In the genomic region with DNA sequence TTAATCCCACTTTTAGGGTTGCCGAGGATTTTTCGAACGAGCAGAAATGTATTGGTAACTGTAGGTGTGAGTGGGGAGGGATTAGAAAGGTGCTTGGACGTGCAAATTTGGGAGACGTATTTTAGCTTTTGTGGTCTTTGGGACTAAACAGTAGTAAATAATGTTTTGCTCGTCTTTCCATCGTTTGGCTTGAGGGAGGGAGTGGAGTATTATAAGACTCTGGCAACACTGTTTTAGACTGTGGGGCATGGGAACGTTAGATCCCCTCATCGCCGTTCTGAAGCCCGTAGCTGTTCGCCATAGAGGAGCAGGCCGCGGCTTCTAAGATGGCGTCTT, we compare ENCODE assay signal across 8 cellular contexts. TPM values are rescaled to one million over a fixed set of nuclear protein-coding genes. Genes with fewer than 3 reads are reported as not detected.
DNase-seq lines count a peak whose midpoint lies in the region; ATAC-seq, FAIRE-seq and TF ChIP-seq lines count a peak whose summit lies in the region.

No MANE protein-coding gene starts in this region.

- H3K9ac ChIP-seq in HUES6 (ENCODE audit: low read length) (peak overlapping the region; percentile 100), mammary epithelial cell (ENCODE audit: insufficient read depth, low read length) (peak overlapping the region; percentile 100)

- H3K27me3 ChIP-seq in HUES6 (ENCODE audit: control insufficient read depth, insufficient read depth, low read length) (no peaks in the 10 kb centered on the region), mammary epithelial cell (ENCODE audit: insufficient read depth, low read length) (no peaks in the 10 kb centered on the region)

- TF ChIP-seq POLR2A in A549 (IDR thresholded peaks at IDR 0.05; ENCODE audit: low read length) = no peak

- no peak for FAIRE-seq in A549 (lab: Jason Lieb, UNC)

- intact Hi-C loops in mammary epithelial cell (cut with micrococcal nuclease) = loop anchor here (2.0 to 5.0 kb wide), 3 partner anchors 132 to 774 kb away; partner anchors contain the start of genes RXRB, SLC39A7 and TAP2
- intact Hi-C loops in mucosa of descending colon (cut with DNase I, micrococcal nuclease) = no loop called here

- ATAC-seq in A549 = no peak
- ATAC-seq in mucosa of descending colon = no peak

- H3K79me2 ChIP-seq in mammary epithelial cell (ENCODE audit: insufficient read depth, low read length) = peaks cover 82% of the 10 kb centered on the region

- H3K36me3 ChIP-seq in HUES6 (ENCODE audit: control insufficient read depth, insufficient read depth, low read length) = peaks cover 46% of the 10 kb centered on the region
- peaks cover 21% of the 10 kb centered on the region for H3K36me3 ChIP-seq in mammary epithelial cell (ENCODE audit: insufficient read depth, low read length)
- peaks cover 10% of the 10 kb centered on the region for H3K36me3 ChIP-seq in mucosa of descending colon (ENCODE audit: low read depth)

- DNase-seq in A549 (ENCODE audit: low read depth in 1 of 2, low spot score in 1 of 2) (no peak), mammary epithelial cell (no peak), mucosa of descending colon (no peak), GM19238 (ENCODE audit: insufficient read length, low spot score) (no peak), HPDE6-E6E7 (ENCODE audit: extremely low spot score) (no peak), anterior cingulate cortex (lab: John Stamatoyannopoulos, UW) (no peak), NCI-H1930 (lab: John Stamatoyannopoulos, UW) (no peak)

- peak overlapping the region; percentile 95 for H3K4me2 ChIP-seq in A549
- H3K4me2 ChIP-seq in mammary epithelial cell (ENCODE audit: insufficient read depth, low read depth, low read length) = peak overlapping the region; percentile 77

- in situ Hi-C loops in mammary epithelial cell (cut with MboI; ENCODE audit: low sequenced_read_pairs in 2 of 2) = no loop called here

- H3K27ac ChIP-seq in A549 (peak overlapping the region; percentile 99 to 100), HUES6 (ENCODE audit: low read depth, low read length) (peak overlapping the region; percentile 99), mammary epithelial cell (ENCODE audit: insufficient read depth, low read depth, low read length) (peak overlapping the region; percentile 99)

- BruUV-seq in mammary epithelial cell (replicated peaks; lab: Mats Ljungman, UMichigan) = TSS peak; percentile 86

- H3K4me3 ChIP-seq in A549 (peak overlapping the region; percentile 71), HUES6 (ENCODE audit: low read depth, low read length) (peak overlapping the region; percentile 98), mammary epithelial cell (replicated peaks in 1 of 3; ENCODE audit: insufficient read depth in 1 of 3, low read depth in 2 of 3, low read length in 3 of 3) (peak overlapping the region; percentile 65 to 79 (median 72)), mucosa of descending colon (peak overlapping the region; percentile 33)

- peaks cover 34% of the 10 kb centered on the region for H4K20me1 ChIP-seq in mammary epithelial cell (ENCODE audit: insufficient read depth, low read length)

- dilution Hi-C loops in mammary epithelial cell (cut with HindIII; ENCODE audit: low sequenced_read_pairs) = no loop called here

- no peak overlapping the region for H2AFZ ChIP-seq in mammary epithelial cell (ENCODE audit: low read depth, low read length)

- H3K9me3 ChIP-seq in A549 (no peaks in the 10 kb centered on the region), HUES6 (ENCODE audit: control insufficient read depth, insufficient read depth, low read depth, low read length) (no peaks in the 10 kb centered on the region), mammary epithelial cell (replicated peaks; ENCODE audit: insufficient read depth, low read length) (no peaks in the 10 kb centered on the region), mucosa of descending colon (no peaks in the 10 kb centered on the region)

- TF ChIP-seq RAD21 in A549 (conservative IDR thresholded peaks at IDR 0.05 in 1 of 2, IDR thresholded peaks at IDR 0.05 in 1 of 2) = no peak

- CTCF ChIA-PET in A549 (lab: Yijun Ruan, JAX) (interaction anchor here (0.8 to 4.8 kb wide), 5 partner anchors 9 to 277 kb away, joined by 3 to 52 read pairs (median 5); partner anchors contain the start of gene HLA-DMA), mammary epithelial cell (lab: Charles Lee; ENCODE audit: low non-redundant PET) (no interaction called here)

- no peak for TF ChIP-seq CTCF in A549 (IDR thresholded peaks at IDR 0.05)
- TF ChIP-seq CTCF in mammary epithelial cell (conservative IDR thresholded peaks at IDR 0.05 in 1 of 2, IDR thresholded peaks at IDR 0.05 in 1 of 2; ENCODE audit: extremely low read depth in 1 of 2, insufficient read depth in 1 of 2, low read depth in 1 of 2, low read length in 2 of 2) = no peak
- TF ChIP-seq CTCF in mucosa of descending colon (IDR thresholded peaks at IDR 0.05) = no peak

- 2% methylated on average over 14 of the region's 15 CpGs for WGBS in A549 (ENCODE audit: missing lambda C conversion rate)
- WGBS in mammary epithelial cell (ENCODE audit: low coverage, missing lambda C conversion rate) = 2% methylated on average over 11 of the region's 15 CpGs

- no peak for TF ChIP-seq EP300 in A549 (IDR thresholded peaks at IDR 0.05)

- H3K4me1 ChIP-seq in A549 = peaks cover 22% of the 10 kb centered on the region
- peaks cover 12% of the 10 kb centered on the region for H3K4me1 ChIP-seq in HUES6 (ENCODE audit: control insufficient read depth, insufficient read depth, low read length)
- peaks cover 23% of the 10 kb centered on the region for H3K4me1 ChIP-seq in mammary epithelial cell (ENCODE audit: insufficient read depth, low read length)
- peaks cover 29% of the 10 kb centered on the region for H3K4me1 ChIP-seq in mucosa of descending colon (ENCODE audit: low read depth)

- POLR2A ChIA-PET in A549 (lab: Yijun Ruan, JAX) = interaction anchor here (0.7 to 5.0 kb wide), 20 partner anchors 8 to 843 kb away, joined by 4 to 127 read pairs (median 8); partner anchors contain the start of genes ATF6B, HLA-DMA, HLA-DMB and PSMB9

TF ChIP-seq in A549, 52 proteins besides CTCF, POLR2A, EP300 and RAD21:
- TF ChIP-seq RARB (CRISPR knock-in tag; IDR thresholded peaks at IDR 0.05) = 0 out of 2 replicates have a peak, but pooled peaks have one; percentile 17
- TF ChIP-seq TFCP2L1 (CRISPR knock-in tag; IDR thresholded peaks at IDR 0.05) = peak; percentile 1; the same call in 1 of the 2 replicates
- TF ChIP-seq, protein P1, sequence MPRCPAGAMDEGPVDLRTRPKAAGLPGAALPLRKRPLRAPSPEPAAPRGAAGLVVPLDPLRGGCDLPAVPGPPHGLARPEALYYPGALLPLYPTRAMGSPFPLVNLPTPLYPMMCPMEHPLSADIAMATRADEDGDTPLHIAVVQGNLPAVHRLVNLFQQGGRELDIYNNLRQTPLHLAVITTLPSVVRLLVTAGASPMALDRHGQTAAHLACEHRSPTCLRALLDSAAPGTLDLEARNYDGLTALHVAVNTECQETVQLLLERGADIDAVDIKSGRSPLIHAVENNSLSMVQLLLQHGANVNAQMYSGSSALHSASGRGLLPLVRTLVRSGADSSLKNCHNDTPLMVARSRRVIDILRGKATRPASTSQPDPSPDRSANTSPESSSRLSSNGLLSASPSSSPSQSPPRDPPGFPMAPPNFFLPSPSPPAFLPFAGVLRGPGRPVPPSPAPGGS (IDR thresholded peaks at IDR 0.05) = no peak

RNA-seq across cellular contexts. Expression of gene BRD2, which starts 2.8 kb away (rescaled TPM):
- polyA plus RNA-seq in A549 (2011; rRNA removed) (136 and 153 TPM in 2 replicates), A549 (2017; fragmentation: RNase III; extraction: RNeasy Plus Mini Kit Qiagen cat#74134 plus additional on column Dnase treatment) (92.1 to 93.6 TPM (median 92.5 TPM) in 3 replicates), mammary epithelial cell (122 TPM)
- polyA plus RNA-seq in A549 (2012; cell fraction: cytosol; rRNA removed) = 84.7 and 92.2 TPM in 2 replicates
- polyA plus RNA-seq in A549 (2012; cell fraction: nucleus; rRNA removed) = 151 and 158 TPM in 2 replicates
- 89.7 and 105 TPM in 2 replicates for polyA minus RNA-seq in A549 (2011; rRNA and poly(A)+ RNA removed)
- total RNA-seq in mammary epithelial cell (100 to 1,000 TPM; 114 to 245 TPM), mucosa of descending colon (100 to 1,000 TPM; 133 to 195 (median 168) TPM)
- polyA minus RNA-seq in mammary epithelial cell = 102 TPM

RNA-seq across cellular contexts. Expression of gene HLA-DMA, which starts 18.3 kb away (rescaled TPM):
- 5.6 and 7.0 TPM in 2 replicates for polyA plus RNA-seq in A549 (2011; rRNA removed)
- polyA plus RNA-seq in A549 (2012; cell fraction: cytosol; rRNA removed) = 2.7 and 3.4 TPM in 2 replicates
- 4.2 and 7.4 TPM in 2 replicates for polyA plus RNA-seq in A549 (2012; cell fraction: nucleus; rRNA removed)
- polyA plus RNA-seq in A549 (2017; fragmentation: RNase III; extraction: RNeasy Plus Mini Kit Qiagen cat#74134 plus additional on column Dnase treatment) = 2.5 to 2.8 TPM (median 2.5 TPM) in 3 replicates
- polyA minus RNA-seq in A549 (2011; rRNA and poly(A)+ RNA removed) = 4.2 and 5.5 TPM in 2 replicates
- 1 to 10 TPM; 1.5 to 1.7 TPM for total RNA-seq in mammary epithelial cell
- 1.7 TPM for polyA plus RNA-seq in mammary epithelial cell
- polyA minus RNA-seq in mammary epithelial cell = 6.2 TPM
- 10 to 100 TPM; 12.4 to 48.5 (median 27.7) TPM for total RNA-seq in mucosa of descending colon

RNA-seq across cellular contexts. Expression of gene HLA-DMB, which starts 30.4 kb away (rescaled TPM):
- polyA plus RNA-seq in A549 (2011; rRNA removed) = 14.3 and 21.6 TPM in 2 replicates
- polyA plus RNA-seq in A549 (2012; cell fraction: cytosol; rRNA removed) = 2.8 and 3.4 TPM in 2 replicates
- polyA plus RNA-seq in A549 (2012; cell fraction: nucleus; rRNA removed) = 2.4 and 2.6 TPM in 2 replicates
- polyA plus RNA-seq in A549 (2017; fragmentation: RNase III; extraction: RNeasy Plus Mini Kit Qiagen cat#74134 plus additional on column Dnase treatment) = 2.1 to 3.7 TPM (median 3.0 TPM) in 3 replicates
- 5.6 and 12.2 TPM in 2 replicates for polyA minus RNA-seq in A549 (2011; rRNA and poly(A)+ RNA removed)
- not detected for total RNA-seq in mammary epithelial cell
- 0.03 TPM for polyA plus RNA-seq in mammary epithelial cell
- not detected for polyA minus RNA-seq in mammary epithelial cell
- total RNA-seq in mucosa of descending colon = 10 to 100 TPM; 10.8 to 27.1 (median 22.8) TPM

RNA-seq across cellular contexts. Expression of gene HLA-DOA, which starts 38.2 kb away (rescaled TPM):
- polyA plus RNA-seq in A549 (2011; rRNA removed) (0.25 and 0.27 TPM in 2 replicates), A549 (2017; fragmentation: RNase III; extraction: RNeasy Plus Mini Kit Qiagen cat#74134 plus additional on column Dnase treatment) (0.03 TPM in 1 of 3 replicates, not detected in the others), mammary epithelial cell (0.18 TPM)
- 0.03 TPM in 1 of 2 replicates, not detected in the other for polyA plus RNA-seq in A549 (2012; cell fraction: cytosol; rRNA removed)
- 0.20 TPM in 1 of 2 replicates, not detected in the other for polyA plus RNA-seq in A549 (2012; cell fraction: nucleus; rRNA removed)
- polyA minus RNA-seq in A549 (2011; rRNA and poly(A)+ RNA removed) = 0.10 and 0.12 TPM in 2 replicates
- total RNA-seq in mammary epithelial cell (under 1 TPM in 1 of 2 donors, not detected in 1; 0.33 TPM), mucosa of descending colon (1 to 10 TPM; 1.8 to 4.0 (median 3.2) TPM)
- polyA minus RNA-seq in mammary epithelial cell = not detected

Comparison
In these comparisons a context has a peak if more than half of its experiments do, and no peak if none do; other contexts are left out.
1. H3K4me3 ChIP-seq: peak in every context shown above with its lines; median percentile 98 in HUES6; 72 in mammary epithelial cell; 71 in A549; 33 in mucosa of descending colon.
2. RNA of gene HLA-DMA, which starts 18.3 kb away (total RNA-seq): 12.4 to 48.5 TPM in mucosa of descending colon; 1.5 to 1.7 TPM in mammary epithelial cell; every median in the first group is over 4 times any median in the second.
3. RNA of gene HLA-DMB, which starts 30.4 kb away (total RNA-seq): 10.8 to 27.1 TPM in mucosa of descending colon; not detected in mammary epithelial cell; every median in the first group is over 10 times any median in the second.
4. Peak in every context shown above with its lines, with median percentiles within 50 percentile points of each other: H3K27ac ChIP-seq.